Comparison of ENCODE assay signal across 35 cellular contexts in genomic region chr6:5357486-5357885, GRCh38.
"Had no signal": no experiment of that assay in that cellular context is flagged by ENCODE, and none has a peak within 500 bp of the region (broad histone marks: within the 10 kb centered on the region; RNA-seq: fewer than 3 reads in every experiment).

No MANE protein-coding gene starts in this region.

- H3K27me3 ChIP-seq: MG63 had no signal

- H3K9me3 ChIP-seq: MG63 had no signal

- DNase-seq: Kasumi-1, MG63, MM.1S, MV-4-11, NCI-H1048, NCI-H1092, NCI-H1092 treated with DMSO at 0.1 percent for 48 hours, NCI-H1105, NCI-H1105 treated with DMSO at 0.1 percent for 48 hours, NCI-H1417, NCI-H1417 treated with DMSO at 0.1 percent for 48 hours, NCI-H1436, NCI-H1436 treated with DMSO at 0.1 percent for 48 hours, NCI-H146, NCI-H1694, NCI-H1694 treated with DMSO at 0.1 percent for 48 hours, NCI-H187, NCI-H187 treated with DMSO at 0.1 percent for 48 hours, NCI-H1930, NCI-H2029, NCI-H2029 treated with DMSO at 0.1 percent for 48 hours, NCI-H2081, NCI-H2081 treated with DMSO at 0.1 percent for 48 hours, NCI-H2107, NCI-H2171, NCI-H2171 treated with DMSO at 0.1 percent for 48 hours, NCI-H2227 treated with DMSO at 0.1 percent for 48 hours, NCI-H226, NCI-H345, NCI-H446, NCI-H446 treated with DMSO at 0.1 percent for 48 hours, NCI-H510A, NCI-H510A treated with DMSO at 0.1 percent for 48 hours, NCI-H524, NCI-H526 had no signal

- H3K36me3 ChIP-seq: MG63 had no signal

- H3K4me3 ChIP-seq: MG63 had no signal
